In genomic region chr4:114613579-114613978, GRCh38 we compare ENCODE assay signal across 28 cellular contexts.
DNase-seq lines count a peak whose midpoint lies in the region; TF ChIP-seq lines count a peak whose summit lies in the region.
"Had no signal": no experiment of that assay in that cellular context is flagged by ENCODE, and none has a peak within 500 bp of the region (broad histone marks: within the 10 kb centered on the region; RNA-seq: fewer than 3 reads in every experiment).

No MANE protein-coding gene starts in this region.

- no peak overlapping the region for H3K4me3 ChIP-seq in HEK293 (ENCODE audit: low read depth, low read length)
- H3K4me3 ChIP-seq: BLaER1 treated with 17β-estradiol and CSF1 and Interleukin-3, amounts not matched to agents 10 nM and 100 nM; esophagus muscularis mucosa; mucosa of descending colon; PC-9; psoas muscle; tibial artery had no signal

- DNase-seq in DMS53 (lab: John Stamatoyannopoulos, UW) = peak; percentile 68
- DNase-seq in NCI-H748 treated with DMSO at 0.1 percent for 48 hours (lab: John Stamatoyannopoulos, UW) = peak; percentile 25
- DNase-seq in left kidney (ENCODE audit: low read depth, low spot score) = peak; percentile 11
- no peak for DNase-seq in NCI-H774 (lab: John Stamatoyannopoulos, UW)
- DNase-seq in T-helper 2 cell = no peak
- no peak for DNase-seq in nucleus accumbens (lab: John Stamatoyannopoulos, UW)
- DNase-seq: activated CD4-positive, alpha-beta memory T cell treated with anti-CD3 and anti-CD28 coated beads for 36 hours; activated CD4-positive, CD25-positive, alpha-beta regulatory T cell treated with anti-CD3 and anti-CD28 coated beads, Interleukin-2, amount 50 U/mL, for 72 hours; activated naive CD4-positive, alpha-beta T cell; activated naive CD8-positive, alpha-beta T cell treated with anti-CD3 and anti-CD28 coated beads, Interleukin-2, amount 50 U/mL, for 24 hours; caudate nucleus; cortex of kidney; DMS79; foreskin melanocyte; GDM1; IMR-90; left cardiac atrium; mucosa of descending colon; NCI-H187; NCI-H446 treated with DMSO at 0.1 percent for 48 hours; NK-92 treated with Interleukin-12 subunit alpha and Interleukin-12 subunit beta, amount 100 ng/mL, for 24 hours; PC-9; psoas muscle; stimulated activated CD4-positive, alpha-beta T cell treated with anti-CD3 and anti-CD28 coated beads, Interleukin-4, amount 100 ng/mL, for 24 hours; tibial artery had no signal

- TF ChIP-seq CTCF in HEK293 (tag by site-specific recombination; IDR thresholded peaks at IDR 0.05) = no peak

- H3K36me3 ChIP-seq in HEK293 (ENCODE audit: control insufficient read depth in 2 of 2, insufficient read depth in 1 of 2, low read length in 2 of 2) = no peaks in the 10 kb centered on the region
- H3K36me3 ChIP-seq: BLaER1 treated with 17β-estradiol and CSF1 and Interleukin-3, amounts not matched to agents 10 nM and 100 nM; esophagus muscularis mucosa; tibial artery had no signal

- no peaks in the 10 kb centered on the region for H3K4me1 ChIP-seq in HEK293 (ENCODE audit: control insufficient read depth, insufficient read depth, low read length)
- H3K4me1 ChIP-seq: BLaER1 treated with 17β-estradiol and CSF1 and Interleukin-3, amounts not matched to agents 10 nM and 100 nM; esophagus muscularis mucosa; psoas muscle; tibial artery had no signal

- H3K9me3 ChIP-seq in HEK293 (ENCODE audit: control insufficient read depth, insufficient read depth, low read depth, low read length) = no peaks in the 10 kb centered on the region
- H3K9me3 ChIP-seq: BLaER1 treated with 17β-estradiol and CSF1 and Interleukin-3, amounts not matched to agents 10 nM and 100 nM; esophagus muscularis mucosa; mucosa of descending colon; psoas muscle; tibial artery had no signal

- H3K27ac ChIP-seq in HEK293 (ENCODE audit: extremely low read depth, low read depth, low read length) = no peak overlapping the region
- H3K27ac ChIP-seq: BLaER1 treated with 17β-estradiol and CSF1 and Interleukin-3, amounts not matched to agents 10 nM and 100 nM; esophagus muscularis mucosa; PC-9; psoas muscle; tibial artery had no signal

- POLR2A ChIA-PET in HEK293 (lab: Yijun Ruan, JAX) = interaction anchor here (0.5 kb wide), 1 partner anchor 22 kb away, joined by 4 read pairs; no protein-coding TSS in a partner anchor

- CTCF ChIA-PET in HEK293 (lab: Yijun Ruan, JAX) = no interaction called here

TF ChIP-seq in HEK293, 187 proteins besides CTCF, POLR2A, EP300 and RAD21:
- TF ChIP-seq ZBTB20 (tag by site-specific recombination; IDR thresholded peaks at IDR 0.05) (peak; percentile 95), GLIS2 (tag by site-specific recombination; IDR thresholded peaks at IDR 0.05) (no peak)

Comparison
In these comparisons a context has a peak if more than half of its experiments do, and no peak if none do; other contexts are left out.
1. DNase-seq: peak in DMS53 (single experiment), NCI-H748 treated with DMSO at 0.1 percent for 48 hours (single experiment) and left kidney (single experiment); none in NCI-H774 (single experiment), T-helper 2 cell (0 of 5) and nucleus accumbens (0 of 56).